In genomic region chr11:33736148-33736809, GRCh38 we compare ENCODE assay signal across 8 cellular contexts. TPM values are rescaled to one million over a fixed set of nuclear protein-coding genes. Genes with fewer than 3 reads are reported as not detected.
DNase-seq lines count a peak whose midpoint lies in the region; ATAC-seq and TF ChIP-seq lines count a peak whose summit lies in the region.

Gene CD59 (minus strand): TSS chr11:33736423. CDS start chr11:33722445, 13,978 bp downstream.

- in situ Hi-C loops in G401 (cut with HindIII; ENCODE audit: low sequenced_read_pairs), result no loop called here
- in situ Hi-C loops in HAP-1 (cut with MboI; ENCODE audit: low sequenced_read_pairs), result no loop called here

- H3K9me3 ChIP-seq in HAP-1 (no peaks in the 10 kb centered on the region), MM.1S (replicated peaks; ENCODE audit: insufficient read depth, low read length) (no peaks in the 10 kb centered on the region), neural progenitor cell (ENCODE audit: low read depth) (no peaks in the 10 kb centered on the region)

- H3K36me3 Mint-ChIP-seq in neural progenitor cell, result peaks cover 22% of the 10 kb centered on the region

- peaks cover 22% of the 10 kb centered on the region for H3K4me1 Mint-ChIP-seq in neural progenitor cell

- H3K9me2 ChIP-seq in MM.1S (replicated peaks; ENCODE audit: insufficient read depth, low read length), result no peaks in the 10 kb centered on the region

- H3K4me3 Mint-ChIP-seq in neural progenitor cell, result peak within 1 kb of the TSS; percentile 93

- peaks cover 15% of the 10 kb centered on the region for H4K20me1 ChIP-seq in MM.1S (ENCODE audit: insufficient read depth, low read length)
- H4K20me1 ChIP-seq in neural progenitor cell (ENCODE audit: low read depth), result peaks cover 34% of the 10 kb centered on the region

- H3K27me3 ChIP-seq in HAP-1 (ENCODE audit: low read depth) (no peaks in the 10 kb centered on the region), MM.1S (replicated peaks; ENCODE audit: insufficient read depth, low read length) (no peaks in the 10 kb centered on the region), foreskin keratinocyte (no peaks in the 10 kb centered on the region), neural progenitor cell (peaks cover 15% of the 10 kb centered on the region)

- peaks cover 4% of the 10 kb centered on the region for H3K9me3 Mint-ChIP-seq in neural progenitor cell

- peaks cover 11% of the 10 kb centered on the region for H3K4me1 ChIP-seq in HAP-1
- peaks cover 23% of the 10 kb centered on the region for H3K4me1 ChIP-seq in MM.1S (ENCODE audit: low read length)
- H3K4me1 ChIP-seq in foreskin keratinocyte, result peaks cover 36% of the 10 kb centered on the region
- H3K4me1 ChIP-seq in neural progenitor cell, result peaks cover 12% of the 10 kb centered on the region

- TF ChIP-seq CTCF in MM.1S (IDR thresholded peaks at IDR 0.05; ENCODE audit: low read length), result no peak
- no peak for TF ChIP-seq CTCF in foreskin keratinocyte (conservative IDR thresholded peaks at IDR 0.05)
- TF ChIP-seq CTCF in neural progenitor cell (IDR thresholded peaks at IDR 0.05), result no peak

- H3K36me3 ChIP-seq in HAP-1 (replicated peaks), result peaks cover 8% of the 10 kb centered on the region
- peaks cover 12% of the 10 kb centered on the region; the same call in 1 of the 2 replicates for H3K36me3 ChIP-seq in MM.1S (replicated peaks; ENCODE audit: insufficient read depth, low read length)
- no peaks in the 10 kb centered on the region for H3K36me3 ChIP-seq in neural progenitor cell

- H2AFZ ChIP-seq in MM.1S (ENCODE audit: low read length) (peak within 1 kb of the TSS; percentile 73), neural progenitor cell (replicated peaks) (peak within 1 kb of the TSS; percentile 30)

- H3K4me3 ChIP-seq in HAP-1 (peak within 1 kb of the TSS; percentile 81), MM.1S (ENCODE audit: low read length) (peak within 1 kb of the TSS; percentile 80), neural progenitor cell (peak within 1 kb of the TSS; percentile 67)

- peak within 1 kb of the TSS; percentile 95 for H3K9ac ChIP-seq in MM.1S (ENCODE audit: low read length)
- H3K9ac ChIP-seq in neural progenitor cell, result peak within 1 kb of the TSS; percentile 36

- ATAC-seq in foreskin keratinocyte, result peak; percentile 86

- H3K79me2 ChIP-seq in MM.1S (ENCODE audit: low read length), result peaks cover 41% of the 10 kb centered on the region
- H3K79me2 ChIP-seq in neural progenitor cell (ENCODE audit: low read depth), result peaks cover 33% of the 10 kb centered on the region

- H3K27ac Mint-ChIP-seq in neural progenitor cell, result peak within 1 kb of the TSS; percentile 35

- peak within 1 kb of the TSS; percentile 94 for H3K27ac ChIP-seq in MM.1S (ENCODE audit: low read length)
- H3K27ac ChIP-seq in foreskin keratinocyte, result peak within 1 kb of the TSS; percentile 90
- no peak within 1 kb of the TSS for H3K27ac ChIP-seq in neural progenitor cell

- H3F3A ChIP-seq in MM.1S (ENCODE audit: insufficient read depth, low read length), result peaks cover 22% of the 10 kb centered on the region
- H3F3A ChIP-seq in neural progenitor cell (ENCODE audit: low read depth), result peaks cover 5% of the 10 kb centered on the region

- peak; percentile 96 for DNase-seq in G401 (ENCODE audit: low spot score)
- peak; percentile 89 to 98 for DNase-seq in HAP-1 (ENCODE audit: low spot score in 2 of 2)
- peak; percentile 96 for DNase-seq in MM.1S
- peak; percentile 87 for DNase-seq in SK-N-DZ (ENCODE audit: low spot score)
- DNase-seq in activated naive CD4-positive, alpha-beta T cell treated with Interleukin-2 at 50 U/mL for 16 hours, result peak; percentile 89
- peak; percentile 70 to 84 for DNase-seq in foreskin keratinocyte
- DNase-seq in neural progenitor cell (ENCODE audit: low spot score), result peak; percentile 95
- peak; percentile 83 for DNase-seq in stromal cell of bone marrow (ENCODE audit: low read depth)

- H3K27me3 Mint-ChIP-seq in neural progenitor cell (ENCODE audit: insufficient read depth, low read depth), result peaks cover 9% of the 10 kb centered on the region

- H3K4me2 ChIP-seq in MM.1S (ENCODE audit: low read depth, low read length), result peak within 1 kb of the TSS; percentile 92
- peak within 1 kb of the TSS; percentile 78 for H3K4me2 ChIP-seq in neural progenitor cell

RNA-seq across cellular contexts. Expression of gene CD59, which starts in this region (rescaled TPM):
- 50.9 and 76.4 TPM in 2 replicates for total RNA-seq in G401 (2014; rRNA removed; shearing (Covaris generic))
- 64.3 and 72.3 TPM in 2 replicates for polyA plus RNA-seq in SK-N-DZ (2014; cell fraction: cytosol; rRNA removed)
- polyA plus RNA-seq in SK-N-DZ (2014; cell fraction: nucleus; rRNA removed), result 30.6 and 41.2 TPM in 2 replicates
- 670 and 816 TPM in 2 replicates for total RNA-seq in foreskin keratinocyte
- polyA plus RNA-seq in foreskin keratinocyte, result 645 and 724 TPM in 2 replicates
- 42.8 and 74.7 TPM in 2 replicates for total RNA-seq in neural progenitor cell (ENCODE audit: low replicate concordance)
